ENCODE assay signal across 17 cellular contexts in the genomic region with DNA sequence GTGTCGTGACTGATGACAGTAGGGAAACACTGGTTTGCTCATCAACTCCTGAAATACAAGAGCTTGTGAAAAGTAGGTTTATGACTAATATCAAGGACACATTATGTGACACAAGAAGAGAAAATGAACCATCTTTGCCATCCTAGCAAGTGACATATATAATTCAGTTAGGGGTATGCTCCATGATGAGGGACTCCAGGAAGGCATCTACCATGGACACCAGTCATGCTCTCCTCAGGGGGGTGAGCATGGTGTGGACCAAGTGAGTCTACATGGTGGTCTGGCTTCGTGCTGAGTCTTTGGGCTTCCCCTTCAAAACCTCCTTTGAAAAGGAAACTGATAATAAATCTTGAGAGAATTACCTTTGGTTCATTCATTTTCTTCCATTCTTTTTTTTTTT. TPM values are rescaled to one million over a fixed set of nuclear protein-coding genes. Genes with fewer than 3 reads are reported as not detected.
DNase-seq lines count a peak whose midpoint lies in the region; ATAC-seq and TF ChIP-seq lines count a peak whose summit lies in the region.
"Had no signal": no experiment of that assay in that cellular context is flagged by ENCODE, and none has a peak within 500 bp of the region (broad histone marks: within the 10 kb centered on the region; RNA-seq: fewer than 3 reads in every experiment).

No MANE protein-coding gene starts in this region.

- no peak overlapping the region for H3K27ac Mint-ChIP-seq in stimulated activated naive CD8-positive, alpha-beta T cell treated with anti-CD3 and anti-CD28 coated beads, Interleukin-15, amount 100 ng/mL, for 72 hours
- H3K27ac Mint-ChIP-seq: CD14-positive monocyte; CD8-positive, alpha-beta T cell; HFFc6 had no signal

- H3K9me3 Mint-ChIP-seq in stimulated activated naive CD8-positive, alpha-beta T cell treated with anti-CD3 and anti-CD28 coated beads, Interleukin-15, amount 100 ng/mL, for 72 hours = no peaks in the 10 kb centered on the region
- H3K9me3 Mint-ChIP-seq: CD8-positive, alpha-beta T cell; HFFc6 had no signal

- no peaks in the 10 kb centered on the region for H3K27me3 ChIP-seq in foreskin keratinocyte

- H3K4me1 Mint-ChIP-seq in stimulated activated naive CD8-positive, alpha-beta T cell treated with anti-CD3 and anti-CD28 coated beads, Interleukin-15, amount 100 ng/mL, for 72 hours = peaks cover 6% of the 10 kb centered on the region
- H3K4me1 Mint-ChIP-seq: CD14-positive monocyte had no signal

- H3K4me1 ChIP-seq in foreskin keratinocyte = peaks cover 11% of the 10 kb centered on the region

- no peak for TF ChIP-seq CTCF in foreskin keratinocyte (conservative IDR thresholded peaks at IDR 0.05)

- no peak overlapping the region for H3K4me3 Mint-ChIP-seq in stimulated activated naive CD8-positive, alpha-beta T cell treated with anti-CD3 and anti-CD28 coated beads, Interleukin-15, amount 100 ng/mL, for 72 hours
- H3K4me3 Mint-ChIP-seq: CD14-positive monocyte; CD8-positive, alpha-beta T cell; HFFc6 had no signal

- no peak for DNase-seq in activated CD4-positive, CD25-positive, alpha-beta regulatory T cell (lab: John Stamatoyannopoulos, UW)
- DNase-seq in activated T-cell treated with anti-CD3 and anti-CD28 coated beads, Interleukin-2, amount 50 U/mL, for 48 hours = peak; percentile 25 to 33
- DNase-seq in activated T-cell treated with anti-CD3 and anti-CD28 coated beads for 4 hours (no peak), foreskin keratinocyte (no peak)
- DNase-seq in stimulated activated naive CD8-positive, alpha-beta T cell treated with anti-CD3 and anti-CD28 coated beads, Interleukin-15, Interleukin-2, amounts not matched to agents 100 U/mL and 50 U/mL, for 24 hours = no peak
- DNase-seq in stimulated activated naive CD8-positive, alpha-beta T cell treated with anti-CD3 and anti-CD28 coated beads, Interleukin-15, amount 100 ng/mL, for 72 hours = no peak
- DNase-seq: CD8-positive, alpha-beta T cell; COR-L47; DND-41; GDM1; HCEC 1CT; HFFc6 had no signal

- ATAC-seq in activated CD4-positive, CD25-positive, alpha-beta regulatory T cell treated with anti-CD3 and anti-CD28 coated beads, Interleukin-2, amount 50 U/mL, for 24 hours = peak; percentile 28 to 49
- peak; percentile 75 for ATAC-seq in stimulated activated naive CD8-positive, alpha-beta T cell treated with anti-CD3 and anti-CD28 coated beads, Interleukin-15, Interleukin-2, amounts not matched to agents 100 U/mL and 50 U/mL, for 24 hours
- no peak for ATAC-seq in stimulated activated naive CD8-positive, alpha-beta T cell treated with anti-CD3 and anti-CD28 coated beads, Interleukin-15, amount 100 ng/mL, for 72 hours
- no peak for ATAC-seq in foreskin keratinocyte
- ATAC-seq: CD8-positive, alpha-beta T cell had no signal

- peaks cover 22% of the 10 kb centered on the region for H3K27me3 Mint-ChIP-seq in stimulated activated naive CD8-positive, alpha-beta T cell treated with anti-CD3 and anti-CD28 coated beads, Interleukin-15, amount 100 ng/mL, for 72 hours

- H3K27ac ChIP-seq in foreskin keratinocyte = no peak overlapping the region
- H3K27ac ChIP-seq: 22Rv1 had no signal

RNA-seq across cellular contexts. Expression of gene SERPINB5, which starts 11.7 kb away (rescaled TPM):
- 282 and 314 TPM in 2 replicates for total RNA-seq in foreskin keratinocyte
- 157 and 172 TPM in 2 replicates for polyA plus RNA-seq in foreskin keratinocyte
- total RNA-seq: CD8-positive, alpha-beta T cell; H4; HFFc6 had no signal
- polyA plus RNA-seq: BJ, CD14-positive monocyte had no signal

RNA-seq across cellular contexts. Expression of gene VPS4B, which starts 42.8 kb away (rescaled TPM):
- 65.8 and 67.5 TPM in 2 replicates for total RNA-seq in foreskin keratinocyte
- polyA plus RNA-seq in foreskin keratinocyte = 20.9 and 23.4 TPM in 2 replicates

Comparison
In these comparisons a context has a peak if more than half of its experiments do, and no peak if none do; other contexts are left out.
1. ATAC-seq: peak in activated CD4-positive, CD25-positive, alpha-beta regulatory T cell treated with anti-CD3 and anti-CD28 coated beads, Interleukin-2, amount 50 U/mL, for 24 hours (2 of 2) and stimulated activated naive CD8-positive, alpha-beta T cell treated with anti-CD3 and anti-CD28 coated beads, Interleukin-15, Interleukin-2, amounts not matched to agents 100 U/mL and 50 U/mL, for 24 hours (single experiment); none in stimulated activated naive CD8-positive, alpha-beta T cell treated with anti-CD3 and anti-CD28 coated beads, Interleukin-15, amount 100 ng/mL, for 72 hours (single experiment) and foreskin keratinocyte (single experiment).
2. DNase-seq: peak in activated T-cell treated with anti-CD3 and anti-CD28 coated beads, Interleukin-2, amount 50 U/mL, for 48 hours (2 of 2); none in activated CD4-positive, CD25-positive, alpha-beta regulatory T cell (0 of 4), activated T-cell treated with anti-CD3 and anti-CD28 coated beads for 4 hours (single experiment), stimulated activated naive CD8-positive, alpha-beta T cell treated with anti-CD3 and anti-CD28 coated beads, Interleukin-15, Interleukin-2, amounts not matched to agents 100 U/mL and 50 U/mL, for 24 hours (single experiment), stimulated activated naive CD8-positive, alpha-beta T cell treated with anti-CD3 and anti-CD28 coated beads, Interleukin-15, amount 100 ng/mL, for 72 hours (0 of 2) and foreskin keratinocyte (0 of 2).